Comparison of ENCODE assay signal across 26 cellular contexts in genomic region chr4:187396106-187396505, GRCh38.
"Had no signal": no experiment of that assay in that cellular context is flagged by ENCODE, and none has a peak within 500 bp of the region (broad histone marks: within the 10 kb centered on the region; RNA-seq: fewer than 3 reads in every experiment).

No MANE protein-coding gene starts in this region.

- H3K4me1 ChIP-seq: left lung, lower lobe of right lung, parathyroid adenoma, psoas muscle, right atrium auricular region, right lobe of liver, tibial nerve, uterus had no signal

- H3K36me3 ChIP-seq: left lung, lower lobe of right lung, right atrium auricular region, right lobe of liver, tibial nerve, uterus had no signal

- H3K4me3 Mint-ChIP-seq: naive thymus-derived CD8-positive, alpha-beta T cell; nephron; neural crest cell; stimulated activated memory B cell treated with anti-CD40 and anti-IgM and Interleukin-4, amounts not matched to agents 10 μg/mL and 1 μg/mL and 100 μg/mL, for 72 hours; stimulated activated naive CD8-positive, alpha-beta T cell treated with anti-CD3 and anti-CD28 coated beads, Interleukin-15, amount 100 ng/mL, for 72 hours; type B pancreatic cell had no signal

- H3K36me3 Mint-ChIP-seq: stimulated activated memory B cell treated with anti-CD40 and anti-IgM and Interleukin-4, amounts not matched to agents 10 μg/mL and 1 μg/mL and 100 μg/mL, for 72 hours; type B pancreatic cell had no signal

- H3K9me3 Mint-ChIP-seq: nephron, type B pancreatic cell had no signal

- H3K27ac Mint-ChIP-seq: naive thymus-derived CD8-positive, alpha-beta T cell; nephron; stimulated activated memory B cell treated with anti-CD40 and anti-IgM and Interleukin-4, amounts not matched to agents 10 μg/mL and 1 μg/mL and 100 μg/mL, for 72 hours; stimulated activated naive CD8-positive, alpha-beta T cell treated with anti-CD3 and anti-CD28 coated beads, Interleukin-15, amount 100 ng/mL, for 72 hours; type B pancreatic cell had no signal

- H3K9me3 ChIP-seq: left lung, lower lobe of right lung, psoas muscle, right atrium auricular region, right lobe of liver, tibial nerve, uterus had no signal

- DNase-seq: kidney glomerular epithelial cell; left cardiac atrium; left lung; lower lobe of right lung; mammary epithelial cell; mesenchymal stem cell; naive thymus-derived CD8-positive, alpha-beta T cell; occipital lobe; psoas muscle; right lobe of liver; stimulated activated CD4-positive, alpha-beta T cell treated with anti-CD3 and anti-CD28 coated beads, Interleukin-1b, Interleukin-23, amount 100 ng/mL, for 48 hours; stimulated activated CD4-positive, alpha-beta T cell treated with anti-CD3 and anti-CD28 coated beads, Interleukin-2, amount 100 ng/mL, for 48 hours; stimulated activated CD4-positive, alpha-beta T cell treated with anti-CD3 and anti-CD28 coated beads, Interleukin-4, amount 100 ng/mL, for 4 hours; stimulated activated CD8-positive, alpha-beta memory T cell treated with anti-CD3 and anti-CD28 coated beads, Interleukin-4, amount 100 ng/mL, for 48 hours; stimulated activated naive CD4-positive, alpha-beta T cell treated with Interleukin-2 at 50 U/mL for 16 hours; stimulated activated naive CD8-positive, alpha-beta T cell treated with anti-CD3 and anti-CD28 coated beads, Interleukin-15, amount 100 ng/mL, for 72 hours; substantia nigra; uterus had no signal

- H3K4me1 Mint-ChIP-seq: naive thymus-derived CD8-positive, alpha-beta T cell; nephron; stimulated activated memory B cell treated with anti-CD40 and anti-IgM and Interleukin-4, amounts not matched to agents 10 μg/mL and 1 μg/mL and 100 μg/mL, for 72 hours; stimulated activated naive CD8-positive, alpha-beta T cell treated with anti-CD3 and anti-CD28 coated beads, Interleukin-15, amount 100 ng/mL, for 72 hours had no signal

- H3K27me3 Mint-ChIP-seq: naive thymus-derived CD8-positive, alpha-beta T cell; stimulated activated memory B cell treated with anti-CD40 and anti-IgM and Interleukin-4, amounts not matched to agents 10 μg/mL and 1 μg/mL and 100 μg/mL, for 72 hours; stimulated activated naive CD8-positive, alpha-beta T cell treated with anti-CD3 and anti-CD28 coated beads, Interleukin-15, amount 100 ng/mL, for 72 hours; type B pancreatic cell had no signal

- H3K4me3 ChIP-seq: left lung, lower lobe of right lung, psoas muscle, right atrium auricular region, right lobe of liver, smooth muscle cell, tibial nerve, uterus had no signal

- H3K27me3 ChIP-seq: left lung, right atrium auricular region, right lobe of liver, tibial nerve, uterus had no signal

- H3K27ac ChIP-seq: left lung, lower lobe of right lung, parathyroid adenoma, psoas muscle, right atrium auricular region, right lobe of liver, tibial nerve, uterus had no signal
